In the genomic region with DNA sequence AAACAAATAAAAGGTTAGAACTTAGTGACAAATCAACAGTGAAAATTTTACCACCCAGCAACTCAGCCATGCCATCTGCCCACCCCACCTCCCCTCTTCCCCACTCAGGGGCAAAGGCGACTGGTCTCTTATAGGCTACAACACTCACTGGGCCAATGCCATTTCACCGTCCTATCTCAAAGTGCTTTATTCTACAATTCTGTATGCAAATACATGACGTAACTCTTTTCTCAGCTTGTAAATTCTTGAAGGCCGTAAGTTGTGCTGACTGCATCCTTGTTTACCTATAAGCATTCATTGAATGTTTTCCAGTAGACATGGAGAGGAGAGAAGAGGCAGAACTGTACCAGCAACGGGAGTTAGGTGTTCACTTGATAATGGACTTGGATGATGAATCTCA, we compare ENCODE assay signal across 22 cellular contexts. TPM values are rescaled to one million over a fixed set of nuclear protein-coding genes. Genes with fewer than 3 reads are reported as not detected.
"Had no signal": no experiment of that assay in that cellular context is flagged by ENCODE, and none has a peak within 500 bp of the region (broad histone marks: within the 10 kb centered on the region; RNA-seq: fewer than 3 reads in every experiment).

No MANE protein-coding gene starts in this region.

- H3K9me3 Mint-ChIP-seq: activated CD8-positive, alpha-beta T cell treated with anti-CD3 and anti-CD28 coated beads for 36 hours; activated naive CD4-positive, alpha-beta T cell treated with anti-CD3 and anti-CD28 coated beads for 36 hours; activated T-helper 2 cell treated with anti-CD3 and anti-CD28 coated beads, Interferon-gamma antibody, Interleukin-2, Interleukin-4, amounts not matched to agents 10 μg/mL and 5 μg/mL and 100 μg/mL, durations not matched to agents 14 hours and 24 hours and 36 hours; T-helper 1 cell treated with Interleukin-12 subunit alpha and Interleukin-12 subunit beta and Interleukin-4 antibody, amounts not matched to agents 30 μg/mL and 1 μg/mL, for 36 hours had no signal

- H3K4me1 ChIP-seq: psoas muscle, testis had no signal

- H3K9me3 ChIP-seq: esophagus muscularis mucosa, heart right ventricle, psoas muscle, stomach, testis, upper lobe of left lung had no signal

- H3K4me3 Mint-ChIP-seq: activated CD4-positive, alpha-beta T cell treated with anti-CD3 and anti-CD28 coated beads, Interleukin-2, amount 10 ng/mL, durations not matched to agents 24 days and 14 days; activated CD8-positive, alpha-beta T cell treated with anti-CD3 and anti-CD28 coated beads for 36 hours; activated naive CD4-positive, alpha-beta T cell treated with anti-CD3 and anti-CD28 coated beads for 36 hours; T-helper 1 cell treated with Interleukin-12 subunit alpha and Interleukin-12 subunit beta and Interleukin-4 antibody, amounts not matched to agents 30 μg/mL and 1 μg/mL, for 36 hours had no signal

- H3K27ac Mint-ChIP-seq: activated CD4-positive, alpha-beta T cell treated with anti-CD3 and anti-CD28 coated beads, Interleukin-2, amount 10 ng/mL, durations not matched to agents 24 days and 14 days; activated CD8-positive, alpha-beta T cell treated with anti-CD3 and anti-CD28 coated beads for 36 hours; activated naive CD4-positive, alpha-beta T cell treated with anti-CD3 and anti-CD28 coated beads for 36 hours; activated T-helper 2 cell treated with anti-CD3 and anti-CD28 coated beads, Interferon-gamma antibody, Interleukin-2, Interleukin-4, amounts not matched to agents 10 μg/mL and 5 μg/mL and 100 μg/mL, durations not matched to agents 14 hours and 24 hours and 36 hours; T-helper 1 cell treated with Interleukin-12 subunit alpha and Interleukin-12 subunit beta and Interleukin-4 antibody, amounts not matched to agents 30 μg/mL and 1 μg/mL, for 36 hours had no signal

- ATAC-seq: activated CD8-positive, alpha-beta T cell treated with anti-CD3 and anti-CD28 coated beads for 36 hours; heart right ventricle; psoas muscle; right cardiac atrium had no signal

- H3K4me3 ChIP-seq: esophagus muscularis mucosa, heart right ventricle, psoas muscle, skin epidermis, stomach, testis, upper lobe of left lung had no signal

- H3K36me3 ChIP-seq: esophagus muscularis mucosa, heart right ventricle, upper lobe of left lung had no signal

- DNase-seq: activated CD4-positive, alpha-beta T cell treated with anti-CD3 and anti-CD28 coated beads, Interleukin-2, amount 10 ng/mL, durations not matched to agents 24 days and 14 days; activated CD8-positive, alpha-beta T cell treated with anti-CD3 and anti-CD28 coated beads for 36 hours; activated naive CD4-positive, alpha-beta T cell treated with anti-CD3 and anti-CD28 coated beads for 36 hours; activated T-cell treated with anti-CD3 and anti-CD28 coated beads, Interleukin-2, amount 50 U/mL, for 1 hour; anterior cingulate cortex; cortex of kidney; effector CD4-positive, alpha-beta T cell; heart right ventricle; psoas muscle; right cardiac atrium; stimulated activated CD4-positive, alpha-beta T cell treated with anti-CD3 and anti-CD28 coated beads, Interleukin-4, amount 100 ng/mL, for 1 hour; stomach; testis; upper lobe of left lung had no signal

- H3K27me3 Mint-ChIP-seq: activated CD4-positive, alpha-beta T cell treated with anti-CD3 and anti-CD28 coated beads, Interleukin-2, amount 10 ng/mL, durations not matched to agents 24 days and 14 days had no signal

- H3K27ac ChIP-seq: esophagus muscularis mucosa, heart right ventricle, psoas muscle, skin epidermis, stomach, testis, upper lobe of left lung had no signal

- H3K27me3 ChIP-seq: esophagus muscularis mucosa, heart right ventricle, stomach, testis, upper lobe of left lung had no signal

RNA-seq across cellular contexts. Expression of a gene that starts 15.6 kb away (rescaled TPM):
- total RNA-seq: endothelial cell of umbilical vein, esophagus muscularis mucosa, lung microvascular endothelial cell, osteocyte, psoas muscle, right cardiac atrium had no signal
- polyA plus RNA-seq: endothelial cell of umbilical vein, heart right ventricle, neural cell, psoas muscle, right cardiac atrium had no signal
